Comparison of ENCODE assay signal across 9 cellular contexts in the genomic region with DNA sequence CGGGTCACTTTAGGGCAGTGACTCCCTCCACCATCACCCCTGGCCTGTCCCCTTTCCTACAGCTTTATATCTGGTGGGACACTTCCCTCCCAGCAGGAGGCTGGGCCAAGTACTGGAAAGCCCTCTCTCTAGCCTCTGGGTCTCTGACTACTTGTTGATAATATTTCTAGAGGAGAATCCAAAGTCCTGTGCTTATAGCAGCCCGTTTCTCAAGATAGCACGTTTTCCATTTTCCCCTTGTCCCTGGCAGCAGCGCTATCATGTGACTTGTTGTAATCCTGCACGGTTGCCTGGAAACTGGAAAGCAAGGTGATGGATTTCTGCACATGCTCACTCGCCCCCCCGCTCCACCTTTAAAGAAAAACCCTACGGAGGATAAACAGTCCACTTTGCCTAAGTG. TPM values are rescaled to one million over a fixed set of nuclear protein-coding genes. Genes with fewer than 3 reads are reported as not detected.
DNase-seq lines count a peak whose midpoint lies in the region; ATAC-seq, FAIRE-seq and TF ChIP-seq lines count a peak whose summit lies in the region.
"Had no signal": no experiment of that assay in that cellular context is flagged by ENCODE, and none has a peak within 500 bp of the region (broad histone marks: within the 10 kb centered on the region; RNA-seq: fewer than 3 reads in every experiment).

No MANE protein-coding gene starts in this region.

- no peak for FAIRE-seq in GM19239 (lab: Jason Lieb, UNC)

- no peaks in the 10 kb centered on the region for H3K9me3 Mint-ChIP-seq in naive thymus-derived CD4-positive, alpha-beta T cell
- H3K9me3 Mint-ChIP-seq: natural killer cell treated with Interleukin-12 subunit alpha and Interleukin-12 subunit beta and Interleukin-15 and Interleukin-18, amount 100 ng/mL, for 72 hours had no signal

- H3K4me1 ChIP-seq in left ventricle myocardium inferior (peaks cover 27% of the 10 kb centered on the region), gastrocnemius medialis (peaks cover 24 to 35% of the 10 kb centered on the region in 2 donors)
- H3K4me1 ChIP-seq in naive thymus-derived CD4-positive, alpha-beta T cell (ENCODE audit: control insufficient read depth in 2 of 2, insufficient read depth in 2 of 2, low read length in 2 of 2), result peaks cover 4 to 5% of the 10 kb centered on the region in 2 donors

- peak; percentile 69 for DNase-seq in NCI-H1105 (lab: John Stamatoyannopoulos, UW)
- DNase-seq in SHP77 (lab: John Stamatoyannopoulos, UW), result peak; percentile 69 to 72
- DNase-seq in left ventricle myocardium inferior, result no peak
- DNase-seq in gastrocnemius medialis, result peak in 1 of 2 donors; percentile 55
- no peak for DNase-seq in GM19239 (ENCODE audit: insufficient read length, low spot score)
- DNase-seq in naive thymus-derived CD4-positive, alpha-beta T cell, result no peak
- DNase-seq in activated CD4-positive, alpha-beta T cell treated with anti-CD3 and anti-CD28 coated beads, Interleukin-2, amount 50 U/mL, for 48 hours, result no peak
- DNase-seq in germinal center (ENCODE audit: low spot score), result no peak

- H3K9me3 ChIP-seq in left ventricle myocardium inferior (replicated peaks) (no peaks in the 10 kb centered on the region), gastrocnemius medialis (no peaks in the 10 kb centered on the region)
- H3K9me3 ChIP-seq in naive thymus-derived CD4-positive, alpha-beta T cell (ENCODE audit: control insufficient read depth in 2 of 3, low read length in 3 of 3), result no peaks in the 10 kb centered on the region

- TF ChIP-seq POLR2A in gastrocnemius medialis (IDR thresholded peaks at IDR 0.05), result no peak

- H3K36me3 ChIP-seq in left ventricle myocardium inferior, result no peaks in the 10 kb centered on the region
- no peaks in the 10 kb centered on the region for H3K36me3 ChIP-seq in gastrocnemius medialis
- H3K36me3 ChIP-seq in naive thymus-derived CD4-positive, alpha-beta T cell (ENCODE audit: control insufficient read depth in 2 of 3, insufficient read depth in 3 of 3, low read length in 3 of 3), result peaks cover 0 to 6% (median 0%) of the 10 kb centered on the region in 3 experiments

- peaks cover 0 to 27% (median 0%) of the 10 kb centered on the region in 5 donors for H3K27me3 Mint-ChIP-seq in naive thymus-derived CD4-positive, alpha-beta T cell

- intact Hi-C loops in left ventricle myocardium inferior (cut with micrococcal nuclease) (no loop called here), gastrocnemius medialis (cut with DNase I; ENCODE audit: low total_unique reads) (loop anchor here (5.0 to 10.0 kb wide), 4 partner anchors 157 to 1483 kb away; a partner anchor contains a TSS)
- intact Hi-C loops in naive thymus-derived CD4-positive, alpha-beta T cell (cut with micrococcal nuclease), result loop anchor here (5.0 kb wide), 2 partner anchors 507 to 738 kb away; a partner anchor contains a TSS

- H3K4me3 Mint-ChIP-seq in naive thymus-derived CD4-positive, alpha-beta T cell, result no peak overlapping the region
- H3K4me3 Mint-ChIP-seq: natural killer cell treated with Interleukin-12 subunit alpha and Interleukin-12 subunit beta and Interleukin-15 and Interleukin-18, amount 100 ng/mL, for 72 hours had no signal

- no peaks in the 10 kb centered on the region for H3K36me3 Mint-ChIP-seq in naive thymus-derived CD4-positive, alpha-beta T cell
- H3K36me3 Mint-ChIP-seq: natural killer cell treated with Interleukin-12 subunit alpha and Interleukin-12 subunit beta and Interleukin-15 and Interleukin-18, amount 100 ng/mL, for 72 hours had no signal

- POLR2A ChIA-PET in naive thymus-derived CD4-positive, alpha-beta T cell (lab: Charles Lee), result no interaction called here

- peak overlapping the region; percentile 76 for H3K27ac ChIP-seq in left ventricle myocardium inferior (replicated peaks)
- no peak overlapping the region for H3K27ac ChIP-seq in gastrocnemius medialis
- no peak overlapping the region for H3K27ac ChIP-seq in naive thymus-derived CD4-positive, alpha-beta T cell (ENCODE audit: low read depth, low read length)

- in situ Hi-C loops in gastrocnemius medialis (cut with MboI; ENCODE audit: low sequenced_read_pairs in 4 of 4), result loop anchor here in 3 of 4 donors (25.0 kb wide), 2 partner anchors 577 to 602 kb away; no protein-coding TSS in a partner anchor

- no peak for TF ChIP-seq CTCF in left ventricle myocardium inferior (IDR thresholded peaks at IDR 0.05; ENCODE audit: borderline replicate concordance)
- no peak for TF ChIP-seq CTCF in gastrocnemius medialis (IDR thresholded peaks at IDR 0.05 in 4 of 5, conservative IDR thresholded peaks at IDR 0.05 in 1 of 5)

- H3K27me3 ChIP-seq in left ventricle myocardium inferior (ENCODE audit: low read depth) (no peaks in the 10 kb centered on the region), gastrocnemius medialis (no peaks in the 10 kb centered on the region)
- H3K27me3 ChIP-seq in naive thymus-derived CD4-positive, alpha-beta T cell (ENCODE audit: control insufficient read depth in 2 of 2, insufficient read depth in 2 of 2, low read length in 2 of 2), result no peaks in the 10 kb centered on the region

- peak; percentile 28 for ATAC-seq in gastrocnemius medialis
- ATAC-seq in naive thymus-derived CD4-positive, alpha-beta T cell, result no peak
- ATAC-seq: natural killer cell treated with Interleukin-12 subunit alpha and Interleukin-12 subunit beta and Interleukin-15 and Interleukin-18, amount 100 ng/mL, for 72 hours had no signal

- CTCF ChIA-PET in naive thymus-derived CD4-positive, alpha-beta T cell (lab: Charles Lee), result no interaction called here

- H3K4me1 Mint-ChIP-seq in naive thymus-derived CD4-positive, alpha-beta T cell, result peaks cover 10 to 34% (median 25%) of the 10 kb centered on the region in 7 donors

- H3K4me3 ChIP-seq in left ventricle myocardium inferior, result no peak overlapping the region
- no peak overlapping the region for H3K4me3 ChIP-seq in gastrocnemius medialis
- no peak overlapping the region for H3K4me3 ChIP-seq in naive thymus-derived CD4-positive, alpha-beta T cell (ENCODE audit: low read length)

- H3K27ac Mint-ChIP-seq in naive thymus-derived CD4-positive, alpha-beta T cell, result peak overlapping the region in 3 of 9 donors; percentile 1 to 84 (median 50)
- H3K27ac Mint-ChIP-seq: natural killer cell treated with Interleukin-12 subunit alpha and Interleukin-12 subunit beta and Interleukin-15 and Interleukin-18, amount 100 ng/mL, for 72 hours had no signal

RNA-seq across cellular contexts. Expression of a gene that starts 3.3 kb away (rescaled TPM):
- 21.0 TPM for total RNA-seq in left ventricle myocardium inferior
- 10 to 100 TPM in 3 of 4 donors, 1 to 10 TPM in 1; 9.9 to 27.2 (median 17.9) TPM for total RNA-seq in gastrocnemius medialis
- 10 to 100 TPM in 4 of 5 experiments, 1 to 10 TPM in 1; 7.4 to 63.4 (median 39.5) TPM for total RNA-seq in naive thymus-derived CD4-positive, alpha-beta T cell
- polyA plus RNA-seq in naive thymus-derived CD4-positive, alpha-beta T cell, result 10 to 100 TPM; 10.5 to 16.2 TPM

Comparison
In these comparisons a context has a peak if more than half of its experiments do, and no peak if none do; other contexts are left out.
1. DNase-seq: peak in NCI-H1105 (single experiment) and SHP77 (2 of 2); none in left ventricle myocardium inferior (single experiment), GM19239 (single experiment), naive thymus-derived CD4-positive, alpha-beta T cell (0 of 9), activated CD4-positive, alpha-beta T cell treated with anti-CD3 and anti-CD28 coated beads, Interleukin-2, amount 50 U/mL, for 48 hours (0 of 2) and germinal center (single experiment).